Comparison of ENCODE assay signal across 1 cellular context in the genomic region with DNA sequence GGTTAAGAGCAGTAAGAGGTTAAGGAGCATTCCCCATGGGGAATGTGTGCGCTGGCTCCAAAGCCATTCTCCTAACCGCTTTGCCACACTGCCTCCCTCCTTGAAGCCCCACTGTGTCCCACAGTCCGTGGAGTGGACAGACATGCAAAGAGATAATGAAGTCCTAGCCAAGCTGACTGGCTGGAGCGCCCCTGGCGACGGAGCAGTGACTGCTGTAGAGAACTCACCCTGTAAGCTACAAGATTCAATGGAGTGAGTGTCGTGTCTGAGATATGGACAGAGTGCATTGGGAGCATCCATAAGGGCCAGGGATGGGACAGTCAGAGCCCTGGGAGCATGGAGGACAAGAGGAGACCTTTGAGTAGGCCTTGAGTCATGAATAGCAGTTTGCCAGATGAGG.
TF ChIP-seq lines count a peak whose summit lies in the region.

No MANE protein-coding gene starts in this region.

TF ChIP-seq in SK-N-SH, 30 proteins besides CTCF, POLR2A, EP300 and RAD21 (continued from another document):
- TF ChIP-seq, protein P1, sequence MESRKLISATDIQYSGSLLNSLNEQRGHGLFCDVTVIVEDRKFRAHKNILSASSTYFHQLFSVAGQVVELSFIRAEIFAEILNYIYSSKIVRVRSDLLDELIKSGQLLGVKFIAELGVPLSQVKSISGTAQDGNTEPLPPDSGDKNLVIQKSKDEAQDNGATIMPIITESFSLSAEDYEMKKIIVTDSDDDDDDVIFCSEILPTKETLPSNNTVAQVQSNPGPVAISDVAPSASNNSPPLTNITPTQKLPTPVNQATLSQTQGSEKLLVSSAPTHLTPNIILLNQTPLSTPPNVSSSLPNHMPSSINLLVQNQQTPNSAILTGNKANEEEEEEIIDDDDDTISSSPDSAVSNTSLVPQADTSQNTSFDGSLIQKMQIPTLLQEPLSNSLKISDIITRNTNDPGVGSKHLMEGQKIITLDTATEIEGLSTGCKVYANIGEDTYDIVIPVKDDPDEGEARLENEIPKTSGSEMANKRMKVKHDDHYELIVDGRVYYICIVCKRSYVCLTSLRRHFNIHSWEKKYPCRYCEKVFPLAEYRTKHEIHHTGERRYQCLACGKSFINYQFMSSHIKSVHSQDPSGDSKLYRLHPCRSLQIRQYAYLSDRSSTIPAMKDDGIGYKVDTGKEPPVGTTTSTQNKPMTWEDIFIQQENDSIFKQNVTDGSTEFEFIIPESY (IDR thresholded peaks at IDR 0.05; ENCODE audit: borderline replicate concordance, low read depth) = no peak
- TF ChIP-seq FOSL2 (IDR thresholded peaks at IDR 0.05; ENCODE audit: borderline replicate concordance, low read depth) (no peak), NRF1 (IDR thresholded peaks at IDR 0.05; ENCODE audit: low read depth, low read length) (no peak), MXI1 (IDR thresholded peaks at IDR 0.05; ENCODE audit: low read depth, low read length) (no peak), GATA2 (CRISPR knock-in tag; IDR thresholded peaks at IDR 0.05) (no peak), FOXJ3 (CRISPR knock-in tag; IDR thresholded peaks at IDR 0.05) (no peak)
- TF ChIP-seq, protein P2, sequence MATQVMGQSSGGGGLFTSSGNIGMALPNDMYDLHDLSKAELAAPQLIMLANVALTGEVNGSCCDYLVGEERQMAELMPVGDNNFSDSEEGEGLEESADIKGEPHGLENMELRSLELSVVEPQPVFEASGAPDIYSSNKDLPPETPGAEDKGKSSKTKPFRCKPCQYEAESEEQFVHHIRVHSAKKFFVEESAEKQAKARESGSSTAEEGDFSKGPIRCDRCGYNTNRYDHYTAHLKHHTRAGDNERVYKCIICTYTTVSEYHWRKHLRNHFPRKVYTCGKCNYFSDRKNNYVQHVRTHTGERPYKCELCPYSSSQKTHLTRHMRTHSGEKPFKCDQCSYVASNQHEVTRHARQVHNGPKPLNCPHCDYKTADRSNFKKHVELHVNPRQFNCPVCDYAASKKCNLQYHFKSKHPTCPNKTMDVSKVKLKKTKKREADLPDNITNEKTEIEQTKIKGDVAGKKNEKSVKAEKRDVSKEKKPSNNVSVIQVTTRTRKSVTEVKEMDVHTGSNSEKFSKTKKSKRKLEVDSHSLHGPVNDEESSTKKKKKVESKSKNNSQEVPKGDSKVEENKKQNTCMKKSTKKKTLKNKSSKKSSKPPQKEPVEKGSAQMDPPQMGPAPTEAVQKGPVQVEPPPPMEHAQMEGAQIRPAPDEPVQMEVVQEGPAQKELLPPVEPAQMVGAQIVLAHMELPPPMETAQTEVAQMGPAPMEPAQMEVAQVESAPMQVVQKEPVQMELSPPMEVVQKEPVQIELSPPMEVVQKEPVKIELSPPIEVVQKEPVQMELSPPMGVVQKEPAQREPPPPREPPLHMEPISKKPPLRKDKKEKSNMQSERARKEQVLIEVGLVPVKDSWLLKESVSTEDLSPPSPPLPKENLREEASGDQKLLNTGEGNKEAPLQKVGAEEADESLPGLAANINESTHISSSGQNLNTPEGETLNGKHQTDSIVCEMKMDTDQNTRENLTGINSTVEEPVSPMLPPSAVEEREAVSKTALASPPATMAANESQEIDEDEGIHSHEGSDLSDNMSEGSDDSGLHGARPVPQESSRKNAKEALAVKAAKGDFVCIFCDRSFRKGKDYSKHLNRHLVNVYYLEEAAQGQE (IDR thresholded peaks at IDR 0.05; ENCODE audit: low read depth, low read length) = no peak
